In the genomic region with DNA sequence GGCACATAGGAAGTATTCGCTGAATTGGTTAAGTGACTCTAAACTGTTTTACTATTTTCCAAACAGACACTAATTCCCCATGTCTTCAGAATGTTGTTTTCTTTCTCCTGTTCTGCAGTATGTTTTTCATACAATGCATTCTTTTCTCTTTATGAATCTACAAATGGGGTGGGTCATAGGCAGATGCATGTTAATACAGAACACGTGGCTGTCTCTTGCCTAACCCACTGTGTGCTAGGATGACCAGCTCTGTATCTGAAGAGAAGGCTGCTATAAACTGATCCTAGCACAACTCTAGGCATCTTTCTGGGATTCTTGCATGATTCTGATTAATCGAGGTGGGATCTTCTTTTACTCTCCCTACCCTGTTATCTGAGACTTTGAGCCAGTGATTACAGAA, we compare ENCODE assay signal across 22 cellular contexts.
"Had no signal": no experiment of that assay in that cellular context is flagged by ENCODE, and none has a peak within 500 bp of the region (broad histone marks: within the 10 kb centered on the region; RNA-seq: fewer than 3 reads in every experiment).

No MANE protein-coding gene starts in this region.

- H3K4me1 ChIP-seq: esophagus squamous epithelium, left ventricle myocardium inferior, lower lobe of right lung, psoas muscle, spleen, tibial nerve, upper lobe of right lung, vagina had no signal

- FAIRE-seq: colon, frontal cortex had no signal

- H3K27ac ChIP-seq: esophagus squamous epithelium, left ventricle myocardium inferior, lower lobe of right lung, psoas muscle, spleen, tibial nerve, upper lobe of right lung, vagina had no signal

- DNase-seq: effector memory CD8-positive, alpha-beta T cell; esophagus squamous epithelium; glutamatergic neuron; islet precursor cell; left ventricle myocardium inferior; lower lobe of right lung; mesenchymal stem cell; naive thymus-derived CD4-positive, alpha-beta T cell; nephron progenitor cell; psoas muscle; retina; spleen; stimulated activated CD4-positive, alpha-beta T cell treated with anti-CD3 and anti-CD28 coated beads, Interleukin-15, amount 100 ng/mL, for 24 hours; stimulated activated CD4-positive, alpha-beta T cell treated with anti-CD3 and anti-CD28 coated beads, Interleukin-1b, Interleukin-23, amount 100 ng/mL, for 48 hours; stimulated activated CD4-positive, alpha-beta T cell treated with anti-CD3 and anti-CD28 coated beads, Interleukin-4, amount 100 ng/mL, for 24 hours; upper lobe of right lung had no signal

- H3K9me3 ChIP-seq: esophagus squamous epithelium, left ventricle myocardium inferior, lower lobe of right lung, psoas muscle, spleen, tibial nerve, upper lobe of right lung, vagina had no signal

- H3K27me3 ChIP-seq: esophagus squamous epithelium, spleen, tibial nerve, upper lobe of right lung, vagina had no signal

- ATAC-seq: effector memory CD8-positive, alpha-beta T cell; lower lobe of right lung; naive thymus-derived CD4-positive, alpha-beta T cell; psoas muscle; sciatic nerve; stimulated activated memory B cell treated with anti-CD40 and anti-IgM and Interleukin-4, amounts not matched to agents 10 μg/mL and 1 μg/mL and 100 μg/mL, for 72 hours; upper lobe of right lung had no signal

- H3K36me3 ChIP-seq: esophagus squamous epithelium, left ventricle myocardium inferior, lower lobe of right lung, spleen, tibial nerve, upper lobe of right lung, vagina had no signal

- H3K4me3 ChIP-seq: esophagus squamous epithelium, left ventricle myocardium inferior, lower lobe of right lung, psoas muscle, spleen, tibial nerve, upper lobe of right lung, vagina had no signal
